16 cellular contexts compared by ENCODE assay signal in the genomic region with DNA sequence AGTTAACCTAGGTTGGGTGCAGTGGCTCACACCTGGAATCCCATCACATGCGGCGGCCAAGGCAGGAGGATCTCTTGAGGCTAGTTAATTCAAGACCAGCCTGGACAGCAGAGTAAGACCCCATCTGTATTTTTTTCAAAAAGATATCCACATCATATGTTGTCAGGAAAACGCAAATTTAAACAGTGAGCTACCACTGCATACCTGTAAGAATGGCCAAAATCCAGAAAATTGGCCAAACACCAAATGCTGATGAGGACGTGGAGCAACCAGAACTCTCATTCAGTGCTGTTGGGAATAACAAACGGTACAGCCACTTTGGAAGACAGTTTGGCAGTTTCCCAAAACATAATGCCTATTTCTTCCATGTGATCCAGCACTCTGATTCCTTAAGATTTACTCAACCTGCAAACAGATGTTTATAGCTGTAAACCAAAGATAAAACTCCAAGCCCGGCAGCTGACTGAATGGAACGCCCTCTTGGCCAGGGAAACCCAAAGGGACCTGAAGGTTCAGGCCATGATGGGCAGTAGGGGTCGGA. TPM values are rescaled to one million over a fixed set of nuclear protein-coding genes. Genes with fewer than 3 reads are reported as not detected.
DNase-seq lines count a peak whose midpoint lies in the region; ATAC-seq and TF ChIP-seq lines count a peak whose summit lies in the region.
"Had no signal": no experiment of that assay in that cellular context is flagged by ENCODE, and none has a peak within 500 bp of the region (broad histone marks: within the 10 kb centered on the region; RNA-seq: fewer than 3 reads in every experiment).

No MANE protein-coding gene starts in this region.

- H2AFZ ChIP-seq in mesenchymal stem cell (ENCODE audit: low read depth, low read length): no peak overlapping the region

- H3K9me3 ChIP-seq in mesenchymal stem cell (ENCODE audit: control insufficient read depth, low read length): no peaks in the 10 kb centered on the region
- no peaks in the 10 kb centered on the region for H3K9me3 ChIP-seq in stomach
- H3K9me3 ChIP-seq: gastrocnemius medialis, upper lobe of left lung had no signal

- no peak overlapping the region for H3K14ac ChIP-seq in mesenchymal stem cell (ENCODE audit: low read length in 2 of 2)

- H3K18ac ChIP-seq in mesenchymal stem cell (ENCODE audit: low read depth in 1 of 2, low read length in 2 of 2): peak overlapping the region in 1 of 2 experiments; percentile 30

- no peak overlapping the region for H3K4ac ChIP-seq in mesenchymal stem cell (ENCODE audit: low read depth in 1 of 2, low read length in 2 of 2)

- no peaks in the 10 kb centered on the region for H3K27me3 Mint-ChIP-seq in stimulated activated naive CD8-positive, alpha-beta T cell treated with anti-CD3 and anti-CD28 coated beads, Interleukin-15, amount 100 ng/mL, for 72 hours

- H3K4me1 ChIP-seq in mesenchymal stem cell (ENCODE audit: control insufficient read depth, insufficient read depth, low read depth, low read length): peaks cover 6% of the 10 kb centered on the region
- H3K4me1 ChIP-seq in stomach: peaks cover 0 to 5% (median 0%) of the 10 kb centered on the region in 4 donors
- H3K4me1 ChIP-seq: gastrocnemius medialis, upper lobe of left lung had no signal

- no peak overlapping the region for H3K27ac Mint-ChIP-seq in stimulated activated naive CD8-positive, alpha-beta T cell treated with anti-CD3 and anti-CD28 coated beads, Interleukin-15, amount 100 ng/mL, for 72 hours
- H3K27ac Mint-ChIP-seq: activated CD4-positive, alpha-beta T cell treated with anti-CD3 and anti-CD28 coated beads, Interleukin-2, amount 10 ng/mL, durations not matched to agents 7 days and 5 days had no signal

- H4K8ac ChIP-seq in mesenchymal stem cell (ENCODE audit: low read length): no peak overlapping the region

- peak; percentile 23 for DNase-seq in AG09309 (ENCODE audit: low read depth)
- DNase-seq in HFF-Myc (ENCODE audit: extremely low read depth, low read depth): peak; percentile 47
- DNase-seq in cardiac fibroblast (ENCODE audit: low read depth in 2 of 2): peak; percentile 6 to 44
- DNase-seq in mesenchymal stem cell: peak; percentile 52
- DNase-seq in stimulated activated naive CD8-positive, alpha-beta T cell treated with anti-CD3 and anti-CD28 coated beads, Interleukin-15, amount 100 ng/mL, for 72 hours: no peak
- DNase-seq in coronary artery (ENCODE audit: low spot score): no peak
- no peak for DNase-seq in stomach
- DNase-seq in activated CD8-positive, alpha-beta memory T cell treated with anti-CD3 and anti-CD28 coated beads, Interleukin-2, amount 50 U/mL, for 4 hours: no peak
- DNase-seq: activated CD4-positive, alpha-beta T cell treated with anti-CD3 and anti-CD28 coated beads, Interleukin-2, amount 10 ng/mL, durations not matched to agents 7 days and 5 days; activated CD8-positive, alpha-beta memory T cell treated with anti-CD3 and anti-CD28 coated beads, Interleukin-2, amount 50 U/mL, for 48 hours; gastrocnemius medialis; GF-D8; NCI-H1694; stimulated activated CD4-positive, alpha-beta T cell treated with anti-CD3 and anti-CD28 coated beads, Interleukin-2, amount 100 ng/mL, for 24 hours; upper lobe of left lung had no signal

- no peak overlapping the region for H2BK5ac ChIP-seq in mesenchymal stem cell (ENCODE audit: low read depth, low read length, poor library complexity, severe bottlenecking)

- no peak overlapping the region for H2BK12ac ChIP-seq in mesenchymal stem cell (ENCODE audit: low read length in 2 of 2)

- no peaks in the 10 kb centered on the region for H3K9me3 Mint-ChIP-seq in stimulated activated naive CD8-positive, alpha-beta T cell treated with anti-CD3 and anti-CD28 coated beads, Interleukin-15, amount 100 ng/mL, for 72 hours
- H3K9me3 Mint-ChIP-seq: activated CD4-positive, alpha-beta T cell treated with anti-CD3 and anti-CD28 coated beads, Interleukin-2, amount 10 ng/mL, durations not matched to agents 7 days and 5 days had no signal

- peak overlapping the region; percentile 16 for H2AK5ac ChIP-seq in mesenchymal stem cell (ENCODE audit: low read length, severe bottlenecking)

- H4K91ac ChIP-seq in mesenchymal stem cell (ENCODE audit: low read length): no peak overlapping the region

- TF ChIP-seq EP300 in stomach (IDR thresholded peaks at IDR 0.05): no peak

- intact Hi-C loops in stomach (cut with DNase I; ENCODE audit: low total_unique reads): no loop called here

- no peak for TF ChIP-seq POLR2A in stomach (IDR thresholded peaks at IDR 0.05)

- H3K27me3 ChIP-seq in mesenchymal stem cell (ENCODE audit: control insufficient read depth in 1 of 2, insufficient read depth in 1 of 2, low read length in 2 of 2) (peaks cover 0 to 11% of the 10 kb centered on the region in 2 experiments), stomach (no peaks in the 10 kb centered on the region)
- H3K27me3 ChIP-seq: gastrocnemius medialis, upper lobe of left lung had no signal

- H3K4me3 ChIP-seq in AG09309 (ENCODE audit: control insufficient read depth, low read depth, low read length) (no peak overlapping the region), HFF-Myc (replicated peaks; ENCODE audit: low read depth, low read length) (no peak overlapping the region), cardiac fibroblast (replicated peaks in 1 of 2; ENCODE audit: low read depth in 2 of 2, low read length in 2 of 2) (no peak overlapping the region), mesenchymal stem cell (ENCODE audit: insufficient read depth in 1 of 2, low read depth in 1 of 2, low read length in 2 of 2) (no peak overlapping the region), coronary artery (no peak overlapping the region), stomach (no peak overlapping the region)
- H3K4me3 ChIP-seq: gastrocnemius medialis, upper lobe of left lung had no signal

- H3K27ac ChIP-seq in mesenchymal stem cell (ENCODE audit: low read length, poor library complexity, severe bottlenecking): no peak overlapping the region
- H3K27ac ChIP-seq in coronary artery: no peak overlapping the region
- no peak overlapping the region for H3K27ac ChIP-seq in stomach
- H3K27ac ChIP-seq: gastrocnemius medialis, upper lobe of left lung had no signal

- no peak overlapping the region for H2BK120ac ChIP-seq in mesenchymal stem cell (ENCODE audit: low read depth, low read length)

- 69% methylated on average over 8 of the region's 8 CpGs for WGBS in mesenchymal stem cell
- WGBS in stomach, 5 donors: 45 to 54% (median 51%) methylated on average over 8 of the region's 8 CpGs

- H3K79me1 ChIP-seq in mesenchymal stem cell (replicated peaks; ENCODE audit: low read length, poor library complexity, severe bottlenecking): no peaks in the 10 kb centered on the region

- ATAC-seq in stimulated activated naive CD8-positive, alpha-beta T cell treated with anti-CD3 and anti-CD28 coated beads, Interleukin-15, amount 100 ng/mL, for 72 hours: no peak
- ATAC-seq: gastrocnemius medialis, sciatic nerve had no signal

- H3K23ac ChIP-seq in mesenchymal stem cell (ENCODE audit: low read length in 2 of 2): no peak overlapping the region

- H3K9ac ChIP-seq in mesenchymal stem cell (ENCODE audit: low read length): no peak overlapping the region

- no peak overlapping the region for H3K4me2 ChIP-seq in mesenchymal stem cell (ENCODE audit: low read length, poor library complexity, severe bottlenecking)

- H3K4me1 Mint-ChIP-seq in stimulated activated naive CD8-positive, alpha-beta T cell treated with anti-CD3 and anti-CD28 coated beads, Interleukin-15, amount 100 ng/mL, for 72 hours: no peaks in the 10 kb centered on the region
- H3K4me1 Mint-ChIP-seq: activated CD4-positive, alpha-beta T cell treated with anti-CD3 and anti-CD28 coated beads, Interleukin-2, amount 10 ng/mL, durations not matched to agents 7 days and 5 days had no signal

- H3K4me3 Mint-ChIP-seq in stimulated activated naive CD8-positive, alpha-beta T cell treated with anti-CD3 and anti-CD28 coated beads, Interleukin-15, amount 100 ng/mL, for 72 hours: no peak overlapping the region
- H3K4me3 Mint-ChIP-seq: activated CD4-positive, alpha-beta T cell treated with anti-CD3 and anti-CD28 coated beads, Interleukin-2, amount 10 ng/mL, durations not matched to agents 7 days and 5 days had no signal

- H2BK15ac ChIP-seq in mesenchymal stem cell (ENCODE audit: low read depth, poor library complexity, severe bottlenecking): no peak overlapping the region

- TF ChIP-seq CTCF in AG09309 (IDR thresholded peaks at IDR 0.05; ENCODE audit: control insufficient read depth, insufficient read depth, low read depth, low read length, missing control alignments) (no peak), HFF-Myc (IDR thresholded peaks at IDR 0.05; ENCODE audit: low read depth, low read length, missing control alignments) (no peak), cardiac fibroblast (IDR thresholded peaks at IDR 0.05; ENCODE audit: low read depth, low read length) (no peak), coronary artery (IDR thresholded peaks at IDR 0.05) (no peak), stomach (IDR thresholded peaks at IDR 0.05) (no peak)

- H3K36me3 ChIP-seq in mesenchymal stem cell (ENCODE audit: control insufficient read depth in 1 of 2, insufficient read depth in 2 of 2, low read depth in 1 of 2, low read length in 2 of 2) (peaks cover 0 to 3% of the 10 kb centered on the region in 2 experiments), stomach (peaks cover 0 to 6% (median 0%) of the 10 kb centered on the region in 4 donors)
- H3K36me3 ChIP-seq: gastrocnemius medialis, upper lobe of left lung had no signal

RNA-seq across cellular contexts. Expression of a gene that starts 12.4 kb away (rescaled TPM):
- polyA plus RNA-seq in mesenchymal stem cell (2013, experiment 1 of 2): 0.57 TPM
- 0.55 TPM for polyA plus RNA-seq in mesenchymal stem cell (2013, experiment 2 of 2)
- 1 to 10 TPM in 2 of 5 donors, not detected in 3; 1.2 to 2.0 TPM for total RNA-seq in stomach
- polyA plus RNA-seq in stomach: 1 to 10 TPM; 1.4 to 9.9 (median 4.0) TPM

RNA-seq across cellular contexts. Expression of a gene that starts 43.4 kb away (rescaled TPM):
- polyA plus RNA-seq in mesenchymal stem cell (2013, experiment 1 of 2): 31.5 TPM
- 30.0 TPM for polyA plus RNA-seq in mesenchymal stem cell (2013, experiment 2 of 2)
- total RNA-seq in stomach: 10 to 100 TPM; 25.7 to 85.2 (median 53.8) TPM
- 10 to 100 TPM; 30.3 to 57.2 (median 37.0) TPM for polyA plus RNA-seq in stomach

RNA-seq across cellular contexts. Expression of a gene that starts 46.9 kb away (rescaled TPM):
- polyA plus RNA-seq in mesenchymal stem cell (2013, experiment 1 of 2): 30.8 TPM
- polyA plus RNA-seq in mesenchymal stem cell (2013, experiment 2 of 2): 27.5 TPM
- total RNA-seq in stomach: 100 to 1,000 TPM in 1 of 5 donors, 10 to 100 TPM in 4; 29.4 to 242 (median 65.2) TPM
- polyA plus RNA-seq in stomach: 10 to 100 TPM; 20.5 to 45.8 (median 32.8) TPM

Comparison
In these comparisons a context has a peak if more than half of its experiments do, and no peak if none do; other contexts are left out.
1. DNase-seq: peak in AG09309 (single experiment), HFF-Myc (single experiment), cardiac fibroblast (2 of 2) and mesenchymal stem cell (single experiment); none in stimulated activated naive CD8-positive, alpha-beta T cell treated with anti-CD3 and anti-CD28 coated beads, Interleukin-15, amount 100 ng/mL, for 72 hours (0 of 2), coronary artery (single experiment), stomach (single experiment) and activated CD8-positive, alpha-beta memory T cell treated with anti-CD3 and anti-CD28 coated beads, Interleukin-2, amount 50 U/mL, for 4 hours (single experiment).